In genomic region chr18:62101236-62101635, GRCh38 we compare ENCODE assay signal across 16 cellular contexts.
DNase-seq lines count a peak whose midpoint lies in the region; ATAC-seq and TF ChIP-seq lines count a peak whose summit lies in the region.
"Had no signal": no experiment of that assay in that cellular context is flagged by ENCODE, and none has a peak within 500 bp of the region (broad histone marks: within the 10 kb centered on the region; RNA-seq: fewer than 3 reads in every experiment).

No MANE protein-coding gene starts in this region.

- peaks cover 16% of the 10 kb centered on the region for H3K4me1 Mint-ChIP-seq in activated T-cell treated with anti-CD3 and anti-CD28 coated beads, Interleukin-2, amount 50 U/mL, for 72 hours (ENCODE audit: low read depth)
- H3K4me1 Mint-ChIP-seq in activated T-cell treated with anti-CD3 and anti-CD28 coated beads, Interleukin-2, amount 50 U/mL, for 4 hours (ENCODE audit: low read depth), result peaks cover 2% of the 10 kb centered on the region
- peaks cover 49% of the 10 kb centered on the region for H3K4me1 Mint-ChIP-seq in chondrocyte (ENCODE audit: low read depth)

- peak overlapping the region; percentile 46 for H3K27ac Mint-ChIP-seq in activated T-cell treated with anti-CD3 and anti-CD28 coated beads, Interleukin-2, amount 50 U/mL, for 72 hours
- peak overlapping the region; percentile 84 for H3K27ac Mint-ChIP-seq in chondrocyte (ENCODE audit: unreplicated experiment)
- H3K27ac Mint-ChIP-seq: HFFc6 had no signal

- TF ChIP-seq CTCF in chondrocyte (IDR thresholded peaks at IDR 0.05) (no peak), dorsolateral prefrontal cortex (IDR thresholded peaks at IDR 0.05 in 54 of 56, conservative IDR thresholded peaks at IDR 0.05 in 2 of 56; ENCODE audit: low read depth in 1 of 56, partially characterized antibody in 56 of 56) (no peak)

- intact Hi-C loops in dorsolateral prefrontal cortex (cut with DNase I), result no loop called here

- no peak overlapping the region for H3K4me3 Mint-ChIP-seq in activated T-cell treated with anti-CD3 and anti-CD28 coated beads, Interleukin-2, amount 50 U/mL, for 72 hours
- no peak overlapping the region for H3K4me3 Mint-ChIP-seq in activated T-cell treated with anti-CD3 and anti-CD28 coated beads, Interleukin-2, amount 50 U/mL, for 4 hours
- H3K4me3 Mint-ChIP-seq in chondrocyte (ENCODE audit: unreplicated experiment), result no peak overlapping the region
- H3K4me3 Mint-ChIP-seq: HFFc6 had no signal

- H3K27me3 ChIP-seq in dorsolateral prefrontal cortex, result no peaks in the 10 kb centered on the region

- H3K36me3 Mint-ChIP-seq in activated T-cell treated with anti-CD3 and anti-CD28 coated beads, Interleukin-2, amount 50 U/mL, for 72 hours (ENCODE audit: insufficient read depth in 2 of 2), result peaks cover 6 to 22% of the 10 kb centered on the region in 2 donors
- peaks cover 37% of the 10 kb centered on the region for H3K36me3 Mint-ChIP-seq in activated T-cell treated with anti-CD3 and anti-CD28 coated beads, Interleukin-2, amount 50 U/mL, for 4 hours (ENCODE audit: insufficient read depth)
- peaks cover 13% of the 10 kb centered on the region for H3K36me3 Mint-ChIP-seq in chondrocyte (ENCODE audit: low read depth)

- no peaks in the 10 kb centered on the region for H3K27me3 Mint-ChIP-seq in activated T-cell treated with anti-CD3 and anti-CD28 coated beads, Interleukin-2, amount 50 U/mL, for 72 hours (ENCODE audit: low read depth)
- no peaks in the 10 kb centered on the region for H3K27me3 Mint-ChIP-seq in activated T-cell treated with anti-CD3 and anti-CD28 coated beads, Interleukin-2, amount 50 U/mL, for 4 hours (ENCODE audit: low read depth)
- H3K27me3 Mint-ChIP-seq in chondrocyte (ENCODE audit: low read depth), result no peaks in the 10 kb centered on the region

- no peak overlapping the region for H3K4me3 ChIP-seq in dorsolateral prefrontal cortex

- peaks cover 2 to 3% of the 10 kb centered on the region in 2 donors for H3K9me3 Mint-ChIP-seq in activated T-cell treated with anti-CD3 and anti-CD28 coated beads, Interleukin-2, amount 50 U/mL, for 72 hours
- no peaks in the 10 kb centered on the region for H3K9me3 Mint-ChIP-seq in activated T-cell treated with anti-CD3 and anti-CD28 coated beads, Interleukin-2, amount 50 U/mL, for 4 hours
- peaks cover 13% of the 10 kb centered on the region for H3K9me3 Mint-ChIP-seq in chondrocyte (ENCODE audit: low read depth)
- H3K9me3 Mint-ChIP-seq: HFFc6 had no signal

- DNase-seq in activated T-cell treated with anti-CD3 and anti-CD28 coated beads, Interleukin-2, amount 50 U/mL, for 72 hours, result no peak
- DNase-seq in activated T-cell treated with anti-CD3 and anti-CD28 coated beads, Interleukin-2, amount 50 U/mL, for 4 hours, result no peak
- DNase-seq in chondrocyte (ENCODE audit: low spot score) (no peak), inferior parietal cortex (ENCODE audit: extremely low spot score) (peak; percentile 5), NCI-H345 treated with DMSO at 0.1 percent for 48 hours (lab: John Stamatoyannopoulos, UW; ENCODE audit: unreplicated experiment) (no peak), dorsolateral prefrontal cortex (no peak), DMS79 treated with DMSO at 0.1 percent for 48 hours (lab: John Stamatoyannopoulos, UW) (no peak)
- DNase-seq: 8988T, Caco-2, HFFc6, KG1, NCI-H1092, NCI-H2107, NCI-H446, NCI-H748 treated with DMSO at 0.1 percent for 48 hours had no signal

- H3K27ac ChIP-seq in dorsolateral prefrontal cortex, result no peak overlapping the region

- no peak for ATAC-seq in activated T-cell treated with anti-CD3 and anti-CD28 coated beads, Interleukin-2, amount 50 U/mL, for 72 hours (replicated peaks in 1 of 2)
- ATAC-seq in activated T-cell treated with anti-CD3 and anti-CD28 coated beads, Interleukin-2, amount 50 U/mL, for 4 hours, result no peak
- no peak for ATAC-seq in GM18498 (IDR thresholded peaks at IDR 0.05; ENCODE audit: unreplicated experiment)
